In genomic region chr2:85911836-85912692, GRCh38 we compare ENCODE assay signal across 9 cellular contexts. TPM values are rescaled to one million over a fixed set of nuclear protein-coding genes. Genes with fewer than 3 reads are reported as not detected.
DNase-seq lines count a peak whose midpoint lies in the region; ATAC-seq and TF ChIP-seq lines count a peak whose summit lies in the region.
"Had no signal": no experiment of that assay in that cellular context is flagged by ENCODE, and none has a peak within 500 bp of the region (broad histone marks: within the 10 kb centered on the region; RNA-seq: fewer than 3 reads in every experiment).

No MANE protein-coding gene starts in this region.

- H4K20me1 ChIP-seq in hepatocyte (ENCODE audit: insufficient read depth, poor library complexity, severe bottlenecking): no peaks in the 10 kb centered on the region

- no peaks in the 10 kb centered on the region for H3K9me2 ChIP-seq in hepatocyte (replicated peaks; ENCODE audit: insufficient read depth)

- H3K36me3 ChIP-seq in HAP-1 (replicated peaks): no peaks in the 10 kb centered on the region
- no peaks in the 10 kb centered on the region for H3K36me3 ChIP-seq in hepatocyte (replicated peaks; ENCODE audit: insufficient read depth, low read depth)

- peak overlapping the region; percentile 77 for H3K27ac ChIP-seq in hepatocyte

- in situ Hi-C loops in HAP-1 (cut with MboI; ENCODE audit: low sequenced_read_pairs): no loop called here

- DNase-seq in HAP-1 (ENCODE audit: low spot score in 2 of 2) (peak; percentile 64 to 74), amniotic stem cell (lab: John Stamatoyannopoulos, UW) (peak; percentile 47), hepatocyte (ENCODE audit: low spot score) (peak; percentile 64), stromal cell of bone marrow (ENCODE audit: low read depth) (peak; percentile 61), NCI-H446 (lab: John Stamatoyannopoulos, UW) (no peak), globus pallidus (ENCODE audit: low spot score) (no peak)
- DNase-seq in stimulated activated CD4-positive, alpha-beta T cell treated with anti-CD3 and anti-CD28 coated beads, Interleukin-4, amount 100 ng/mL, for 24 hours: no peak
- DNase-seq: NCI-H187 had no signal

- no peaks in the 10 kb centered on the region for H3K79me2 ChIP-seq in hepatocyte

- no peaks in the 10 kb centered on the region for H3K27me3 ChIP-seq in HAP-1 (ENCODE audit: low read depth)
- no peaks in the 10 kb centered on the region for H3K27me3 ChIP-seq in hepatocyte

- H3K9me3 ChIP-seq in HAP-1 (no peaks in the 10 kb centered on the region), hepatocyte (ENCODE audit: low read depth) (no peaks in the 10 kb centered on the region)

- no peak for TF ChIP-seq CTCF in hepatocyte (IDR thresholded peaks at IDR 0.05; ENCODE audit: poor library complexity)

- H3K4me3 ChIP-seq in HAP-1 (no peak overlapping the region), hepatocyte (no peak overlapping the region)

- 42% methylated on average over 7 of the region's 7 CpGs for WGBS in hepatocyte (ENCODE audit: low lambda C conversion rate, missing lambda C conversion rate)

- no peak overlapping the region for H2AFZ ChIP-seq in hepatocyte

- ATAC-seq in GM18502 (IDR thresholded peaks at IDR 0.05; ENCODE audit: poor library complexity, unreplicated experiment): no peak

- H3K4me1 ChIP-seq in HAP-1: peaks cover 14% of the 10 kb centered on the region
- no peaks in the 10 kb centered on the region for H3K4me1 ChIP-seq in hepatocyte (ENCODE audit: insufficient read depth)

- no peak overlapping the region for H3K4me2 ChIP-seq in hepatocyte

RNA-seq across cellular contexts. Expression of gene ST3GAL5, which starts 23.3 kb away (rescaled TPM):
- total RNA-seq in hepatocyte: 25.6 and 36.5 TPM in 2 replicates
- polyA plus RNA-seq in hepatocyte: 24.4 and 24.7 TPM in 2 replicates

Comparison
In these comparisons a context has a peak if more than half of its experiments do, and no peak if none do; other contexts are left out.
1. DNase-seq: peak in HAP-1 (2 of 2), amniotic stem cell (single experiment), hepatocyte (single experiment) and stromal cell of bone marrow (single experiment); none in stimulated activated CD4-positive, alpha-beta T cell treated with anti-CD3 and anti-CD28 coated beads, Interleukin-4, amount 100 ng/mL, for 24 hours (single experiment), NCI-H446 (0 of 2) and globus pallidus (single experiment).